In the genomic region with DNA sequence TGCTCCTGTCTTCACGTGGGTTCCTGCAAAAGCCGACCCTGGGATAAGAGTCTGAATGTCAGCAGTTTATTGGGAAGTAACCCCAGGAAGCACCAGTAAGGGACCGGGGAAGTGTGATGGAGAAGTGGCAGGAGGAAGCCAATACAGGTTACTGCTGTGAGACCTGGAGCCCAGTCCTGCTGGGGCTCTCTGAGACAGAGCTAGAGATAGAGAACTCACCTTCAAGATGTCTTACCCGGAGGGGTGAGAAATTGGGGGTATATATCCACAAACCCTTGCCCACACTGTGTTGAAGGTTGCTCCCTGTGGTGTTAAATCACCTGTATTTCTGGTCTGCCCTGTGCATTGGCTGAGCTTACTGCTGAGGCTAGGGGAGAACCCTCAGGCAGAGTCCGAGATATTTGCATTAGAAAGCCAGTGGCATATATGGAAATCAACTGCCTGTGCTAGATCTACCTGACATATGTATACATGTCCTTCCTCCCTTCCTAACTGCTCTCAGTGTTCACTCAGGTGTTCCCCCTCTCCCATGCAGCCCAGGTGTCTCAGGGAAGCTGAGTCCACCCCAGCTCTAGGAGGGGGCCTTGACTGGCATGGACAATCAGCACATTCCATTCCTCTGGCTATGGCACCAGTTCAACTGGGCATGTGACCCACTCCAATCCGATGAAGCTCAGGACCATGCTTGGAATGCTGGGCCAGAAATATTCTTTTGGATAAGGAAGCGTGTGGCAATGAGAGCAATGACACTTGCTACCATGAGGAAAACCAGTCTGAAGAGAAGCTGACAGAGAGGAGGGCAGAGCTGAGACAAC, we compare ENCODE assay signal across 1 cellular context.
A peak's percentile ranks its signal among the peaks of the same experiment; 100 is the strongest.
TF ChIP-seq lines count a peak whose summit lies in the region.

No MANE protein-coding gene starts in this region.

TF ChIP-seq in GM23338, 12 proteins besides CTCF, POLR2A, EP300 and RAD21:
- TF ChIP-seq JUNB (IDR thresholded peaks at IDR 0.05; ENCODE audit: unreplicated experiment) (no peak), ZNF114 (CRISPR knock-in tag; IDR thresholded peaks at IDR 0.05) (no peak), EZH2 (IDR thresholded peaks at IDR 0.05; ENCODE audit: low read depth, unreplicated experiment) (no peak), POLR2AphosphoS5 (IDR thresholded peaks at IDR 0.05; ENCODE audit: low read depth) (no peak), EZH2phosphoT487 (IDR thresholded peaks at IDR 0.05; ENCODE audit: unreplicated experiment) (no peak)
- TF ChIP-seq, protein P1, sequence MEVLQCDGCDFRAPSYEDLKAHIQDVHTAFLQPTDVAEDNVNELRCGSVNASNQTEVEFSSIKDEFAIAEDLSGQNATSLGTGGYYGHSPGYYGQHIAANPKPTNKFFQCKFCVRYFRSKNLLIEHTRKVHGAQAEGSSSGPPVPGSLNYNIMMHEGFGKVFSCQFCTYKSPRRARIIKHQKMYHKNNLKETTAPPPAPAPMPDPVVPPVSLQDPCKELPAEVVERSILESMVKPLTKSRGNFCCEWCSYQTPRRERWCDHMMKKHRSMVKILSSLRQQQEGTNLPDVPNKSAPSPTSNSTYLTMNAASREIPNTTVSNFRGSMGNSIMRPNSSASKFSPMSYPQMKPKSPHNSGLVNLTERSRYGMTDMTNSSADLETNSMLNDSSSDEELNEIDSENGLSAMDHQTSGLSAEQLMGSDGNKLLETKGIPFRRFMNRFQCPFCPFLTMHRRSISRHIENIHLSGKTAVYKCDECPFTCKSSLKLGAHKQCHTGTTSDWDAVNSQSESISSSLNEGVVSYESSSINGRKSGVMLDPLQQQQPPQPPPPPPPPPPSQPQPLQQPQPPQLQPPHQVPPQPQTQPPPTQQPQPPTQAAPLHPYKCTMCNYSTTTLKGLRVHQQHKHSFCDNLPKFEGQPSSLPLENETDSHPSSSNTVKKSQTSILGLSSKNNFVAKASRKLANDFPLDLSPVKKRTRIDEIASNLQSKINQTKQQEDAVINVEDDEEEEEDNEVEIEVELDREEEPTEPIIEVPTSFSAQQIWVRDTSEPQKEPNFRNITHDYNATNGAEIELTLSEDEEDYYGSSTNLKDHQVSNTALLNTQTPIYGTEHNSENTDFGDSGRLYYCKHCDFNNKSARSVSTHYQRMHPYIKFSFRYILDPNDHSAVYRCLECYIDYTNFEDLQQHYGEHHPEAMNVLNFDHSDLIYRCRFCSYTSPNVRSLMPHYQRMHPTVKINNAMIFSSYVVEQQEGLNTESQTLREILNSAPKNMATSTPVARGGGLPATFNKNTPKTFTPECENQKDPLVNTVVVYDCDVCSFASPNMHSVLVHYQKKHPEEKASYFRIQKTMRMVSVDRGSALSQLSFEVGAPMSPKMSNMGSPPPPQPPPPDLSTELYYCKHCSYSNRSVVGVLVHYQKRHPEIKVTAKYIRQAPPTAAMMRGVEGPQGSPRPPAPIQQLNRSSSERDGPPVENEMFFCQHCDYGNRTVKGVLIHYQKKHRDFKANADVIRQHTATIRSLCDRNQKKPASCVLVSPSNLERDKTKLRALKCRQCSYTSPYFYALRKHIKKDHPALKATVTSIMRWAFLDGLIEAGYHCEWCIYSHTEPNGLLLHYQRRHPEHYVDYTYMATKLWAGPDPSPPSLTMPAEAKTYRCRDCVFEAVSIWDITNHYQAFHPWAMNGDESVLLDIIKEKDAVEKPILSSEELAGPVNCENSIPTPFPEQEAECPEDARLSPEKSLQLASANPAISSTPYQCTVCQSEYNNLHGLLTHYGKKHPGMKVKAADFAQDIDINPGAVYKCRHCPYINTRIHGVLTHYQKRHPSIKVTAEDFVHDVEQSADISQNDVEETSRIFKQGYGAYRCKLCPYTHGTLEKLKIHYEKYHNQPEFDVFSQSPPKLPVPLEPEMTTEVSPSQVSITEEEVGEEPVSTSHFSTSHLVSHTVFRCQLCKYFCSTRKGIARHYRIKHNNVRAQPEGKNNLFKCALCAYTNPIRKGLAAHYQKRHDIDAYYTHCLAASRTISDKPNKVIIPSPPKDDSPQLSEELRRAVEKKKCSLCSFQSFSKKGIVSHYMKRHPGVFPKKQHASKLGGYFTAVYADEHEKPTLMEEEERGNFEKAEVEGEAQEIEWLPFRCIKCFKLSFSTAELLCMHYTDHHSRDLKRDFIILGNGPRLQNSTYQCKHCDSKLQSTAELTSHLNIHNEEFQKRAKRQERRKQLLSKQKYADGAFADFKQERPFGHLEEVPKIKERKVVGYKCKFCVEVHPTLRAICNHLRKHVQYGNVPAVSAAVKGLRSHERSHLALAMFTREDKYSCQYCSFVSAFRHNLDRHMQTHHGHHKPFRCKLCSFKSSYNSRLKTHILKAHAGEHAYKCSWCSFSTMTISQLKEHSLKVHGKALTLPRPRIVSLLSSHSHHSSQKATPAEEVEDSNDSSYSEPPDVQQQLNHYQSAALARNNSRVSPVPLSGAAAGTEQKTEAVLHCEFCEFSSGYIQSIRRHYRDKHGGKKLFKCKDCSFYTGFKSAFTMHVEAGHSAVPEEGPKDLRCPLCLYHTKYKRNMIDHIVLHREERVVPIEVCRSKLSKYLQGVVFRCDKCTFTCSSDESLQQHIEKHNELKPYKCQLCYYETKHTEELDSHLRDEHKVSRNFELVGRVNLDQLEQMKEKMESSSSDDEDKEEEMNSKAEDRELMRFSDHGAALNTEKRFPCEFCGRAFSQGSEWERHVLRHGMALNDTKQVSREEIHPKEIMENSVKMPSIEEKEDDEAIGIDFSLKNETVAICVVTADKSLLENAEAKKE (CRISPR knock-in tag; IDR thresholded peaks at IDR 0.05): 0 out of 2 replicates have a peak, but pooled peaks have one; percentile 25
